Comparison of ENCODE assay signal across 11 cellular contexts in the genomic region with DNA sequence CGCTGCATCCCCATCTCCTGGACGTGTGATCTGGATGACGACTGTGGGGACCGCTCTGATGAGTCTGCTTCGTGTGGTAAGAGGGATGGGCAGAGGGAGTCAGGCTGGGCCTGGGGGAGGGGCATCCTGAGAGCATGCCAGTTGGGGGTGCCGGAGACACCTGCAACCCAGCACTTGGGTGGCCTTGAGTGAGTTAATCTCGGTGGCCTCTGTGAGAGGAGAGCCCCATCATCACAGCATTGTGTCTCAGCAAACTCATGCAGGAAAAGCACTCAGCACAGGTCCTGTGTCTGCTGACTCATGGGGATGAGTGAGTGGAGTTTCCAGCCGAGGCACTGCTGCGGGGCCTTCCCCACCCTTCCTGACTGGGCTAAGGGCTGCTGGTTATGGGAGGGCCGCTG. TPM values are rescaled to one million over a fixed set of nuclear protein-coding genes. Genes with fewer than 3 reads are reported as not detected.
DNase-seq lines count a peak whose midpoint lies in the region; ATAC-seq and TF ChIP-seq lines count a peak whose summit lies in the region.
"Had no signal": no experiment of that assay in that cellular context is flagged by ENCODE, and none has a peak within 500 bp of the region (broad histone marks: within the 10 kb centered on the region; RNA-seq: fewer than 3 reads in every experiment).

No MANE protein-coding gene starts in this region.

- no peak overlapping the region for H3K4me3 ChIP-seq in suprapubic skin

- peaks cover 63% of the 10 kb centered on the region for H3K36me3 ChIP-seq in suprapubic skin

- peaks cover 8% of the 10 kb centered on the region for H3K4me1 Mint-ChIP-seq in activated T-cell treated with anti-CD3 and anti-CD28 coated beads, Interleukin-2, amount 50 U/mL, for 72 hours (ENCODE audit: low read depth)

- peak; percentile 75 for DNase-seq in activated effector memory CD4-positive, alpha-beta T cell treated with anti-CD3 and anti-CD28 coated beads, Interleukin-2, amount 50 U/mL, for 16 hours
- DNase-seq in activated effector memory CD4-positive, alpha-beta T cell treated with Interleukin-2 at 50 U/mL for 16 hours: no peak
- peak; percentile 38 to 49 for DNase-seq in activated T-cell treated with anti-CD3 and anti-CD28 coated beads, Interleukin-2, amount 50 U/mL, for 72 hours
- DNase-seq in iris pigment epithelial cell (ENCODE audit: low read depth) (peak; percentile 87), suprapubic skin (ENCODE audit: low spot score in 2 of 2) (no peak), KBM-7 (no peak), NK-92 (lab: John Stamatoyannopoulos, UW; ENCODE audit: unreplicated experiment) (no peak)
- DNase-seq: NCI-H187 had no signal

- TF ChIP-seq POLR2A in suprapubic skin (IDR thresholded peaks at IDR 0.05): no peak

- in situ Hi-C loops in KBM-7 (cut with MboI; ENCODE audit: low pct_unique_long_range_greater_than_20kb, low sequenced_read_pairs): no loop called here

- no peaks in the 10 kb centered on the region for H3K27me3 Mint-ChIP-seq in activated T-cell treated with anti-CD3 and anti-CD28 coated beads, Interleukin-2, amount 50 U/mL, for 72 hours (ENCODE audit: low read depth)

- H3K36me3 Mint-ChIP-seq in activated T-cell treated with anti-CD3 and anti-CD28 coated beads, Interleukin-2, amount 50 U/mL, for 72 hours (ENCODE audit: insufficient read depth in 2 of 2): no peaks in the 10 kb centered on the region

- H3K4me3 Mint-ChIP-seq in activated T-cell treated with anti-CD3 and anti-CD28 coated beads, Interleukin-2, amount 50 U/mL, for 72 hours: no peak overlapping the region
- H3K4me3 Mint-ChIP-seq: memory B cell had no signal

- peaks cover 56% of the 10 kb centered on the region for H3K4me1 ChIP-seq in suprapubic skin

- TF ChIP-seq CTCF in suprapubic skin (IDR thresholded peaks at IDR 0.05): no peak

- H3K27ac ChIP-seq in suprapubic skin: peak overlapping the region; percentile 1

- H3K9me3 Mint-ChIP-seq in activated T-cell treated with anti-CD3 and anti-CD28 coated beads, Interleukin-2, amount 50 U/mL, for 72 hours: no peaks in the 10 kb centered on the region
- H3K9me3 Mint-ChIP-seq: memory B cell had no signal

- TF ChIP-seq EP300 in suprapubic skin (IDR thresholded peaks at IDR 0.05): no peak

- peak; percentile 88 to 92 for ATAC-seq in activated T-cell treated with anti-CD3 and anti-CD28 coated beads, Interleukin-2, amount 50 U/mL, for 72 hours (replicated peaks in 1 of 2)
- no peak for ATAC-seq in GM18907 (IDR thresholded peaks at IDR 0.05; ENCODE audit: unreplicated experiment)

- H3K27ac Mint-ChIP-seq in activated T-cell treated with anti-CD3 and anti-CD28 coated beads, Interleukin-2, amount 50 U/mL, for 72 hours: no peak overlapping the region
- H3K27ac Mint-ChIP-seq: memory B cell had no signal

- no peaks in the 10 kb centered on the region for H3K27me3 ChIP-seq in suprapubic skin

- 71% methylated on average over 5 of the region's 10 CpGs for WGBS in suprapubic skin

- H3K9me3 ChIP-seq in suprapubic skin: no peaks in the 10 kb centered on the region

RNA-seq across cellular contexts. Expression of gene LRP1-AS, which starts 19.6 kb away (rescaled TPM):
- total RNA-seq in activated T-cell treated with anti-CD3 and anti-CD28 coated beads, Interleukin-2, amount 50 U/mL, for 72 hours: not detected
- not detected for total RNA-seq in suprapubic skin
- total RNA-seq: dermis microvascular lymphatic vessel endothelial cell had no signal

RNA-seq across cellular contexts. Expression of gene LRP1, which starts 38.7 kb away (rescaled TPM):
- 1 to 10 TPM; 3.2 to 4.8 TPM for total RNA-seq in activated T-cell treated with anti-CD3 and anti-CD28 coated beads, Interleukin-2, amount 50 U/mL, for 72 hours
- total RNA-seq in suprapubic skin: 100 to 1,000 TPM in 2 of 4 donors, 10 to 100 TPM in 2; 83.1 to 149 (median 106) TPM

RNA-seq across cellular contexts. Expression of gene NXPH4, which starts 49.6 kb away (rescaled TPM):
- total RNA-seq in activated T-cell treated with anti-CD3 and anti-CD28 coated beads, Interleukin-2, amount 50 U/mL, for 72 hours: 1 to 10 TPM; 1.5 to 2.3 TPM
- total RNA-seq in suprapubic skin: 10 to 100 TPM in 3 of 4 donors, 1 to 10 TPM in 1; 7.1 to 26.0 (median 18.3) TPM

RNA-seq across cellular contexts. Expression of gene STAT6, which starts 55.8 kb away (rescaled TPM):
- total RNA-seq in activated T-cell treated with anti-CD3 and anti-CD28 coated beads, Interleukin-2, amount 50 U/mL, for 72 hours: 100 to 1,000 TPM; 178 to 191 TPM
- total RNA-seq in suprapubic skin: 100 to 1,000 TPM; 140 to 348 (median 183) TPM

Comparison
In these comparisons a context has a peak if more than half of its experiments do, and no peak if none do; other contexts are left out.
1. DNase-seq: peak in activated effector memory CD4-positive, alpha-beta T cell treated with anti-CD3 and anti-CD28 coated beads, Interleukin-2, amount 50 U/mL, for 16 hours (single experiment), activated T-cell treated with anti-CD3 and anti-CD28 coated beads, Interleukin-2, amount 50 U/mL, for 72 hours (2 of 2) and iris pigment epithelial cell (single experiment); none in activated effector memory CD4-positive, alpha-beta T cell treated with Interleukin-2 at 50 U/mL for 16 hours (single experiment), suprapubic skin (0 of 2), KBM-7 (single experiment) and NK-92 (single experiment).
2. RNA of gene LRP1, which starts 38.7 kb away (total RNA-seq): 83.1 to 149 TPM in suprapubic skin; 3.2 to 4.8 TPM in activated T-cell treated with anti-CD3 and anti-CD28 coated beads, Interleukin-2, amount 50 U/mL, for 72 hours; every median in the first group is over 10 times any median in the second.